In genomic region chr2:27506587-27506986, GRCh38 we compare ENCODE assay signal across 23 cellular contexts. TPM values are rescaled to one million over a fixed set of nuclear protein-coding genes. Genes with fewer than 3 reads are reported as not detected.
DNase-seq lines count a peak whose midpoint lies in the region; ATAC-seq, FAIRE-seq and TF ChIP-seq lines count a peak whose summit lies in the region.
"Had no signal": no experiment of that assay in that cellular context is flagged by ENCODE, and none has a peak within 500 bp of the region (broad histone marks: within the 10 kb centered on the region; RNA-seq: fewer than 3 reads in every experiment).

No MANE protein-coding gene starts in this region.

- H2BK5ac ChIP-seq in neuronal stem cell (ENCODE audit: low read length) = no peak overlapping the region

- H3K4me1 ChIP-seq in neuronal stem cell (ENCODE audit: control insufficient read depth in 2 of 2, insufficient read depth in 1 of 2, low read depth in 1 of 2, low read length in 2 of 2) = no peaks in the 10 kb centered on the region
- H3K4me1 ChIP-seq in BE2C = no peaks in the 10 kb centered on the region
- H3K4me1 ChIP-seq: BLaER1 had no signal

- FAIRE-seq in bronchial epithelial cell (lab: Jason Lieb, UNC) = peak; percentile 28
- FAIRE-seq: D721Med, GM12878, GM19239 had no signal

- TF ChIP-seq CTCF in bronchial epithelial cell (IDR thresholded peaks at IDR 0.05; ENCODE audit: insufficient read depth, low read length, severe bottlenecking) (no peak), BE2C (IDR thresholded peaks at IDR 0.05; ENCODE audit: low read depth, low read length) (no peak)

- WGBS in neuronal stem cell (ENCODE audit: extremely low coverage in 2 of 2, insufficient read length in 2 of 2, insufficient replicate concordance in 1 of 2), 2 donors = no CpG with 5 or more reads among the region's 6 CpGs

- H3K27me3 ChIP-seq in bronchial epithelial cell (ENCODE audit: control insufficient read depth, insufficient read depth, low read length) (no peaks in the 10 kb centered on the region), neuronal stem cell (ENCODE audit: control insufficient read depth in 3 of 3, insufficient read depth in 3 of 3, low read depth in 1 of 3, low read length in 3 of 3) (peaks cover 0 to 39% (median 0%) of the 10 kb centered on the region in 3 experiments), BE2C (peaks cover 7% of the 10 kb centered on the region; the same call in 1 of the 2 replicates)
- H3K27me3 ChIP-seq: BLaER1 had no signal

- H3K4ac ChIP-seq in neuronal stem cell (ENCODE audit: low read length) = no peak overlapping the region

- H4K8ac ChIP-seq in neuronal stem cell (ENCODE audit: low read depth, low read length) = no peak overlapping the region

- ATAC-seq in left lobe of liver (peak; percentile 48), Right ventricle myocardium superior (ENCODE audit: poor library complexity) (no peak), HG03354 (IDR thresholded peaks at IDR 0.05; ENCODE audit: poor library complexity, severe bottlenecking, unreplicated experiment) (no peak)
- ATAC-seq: CD8-positive, alpha-beta T cell; GM12878; GM23338; HCT116 had no signal

- H2BK15ac ChIP-seq in neuronal stem cell (ENCODE audit: low read length) = no peak overlapping the region

- H2BK120ac ChIP-seq in neuronal stem cell (ENCODE audit: low read depth, low read length) = no peak overlapping the region

- no peak overlapping the region for H3K9ac ChIP-seq in neuronal stem cell (ENCODE audit: low read depth, low read length, poor library complexity)
- H3K9ac ChIP-seq: BLaER1 had no signal

- H3K27ac ChIP-seq in neuronal stem cell (replicated peaks; ENCODE audit: low read length) = no peak overlapping the region
- H3K27ac ChIP-seq: BLaER1, C4-2B had no signal

- no peak overlapping the region for H2AFZ ChIP-seq in neuronal stem cell (ENCODE audit: low read length)
- H2AFZ ChIP-seq: GM23338 had no signal

- peak overlapping the region; percentile 32 for H3K14ac ChIP-seq in neuronal stem cell (ENCODE audit: low read length)

- H4K91ac ChIP-seq in neuronal stem cell (ENCODE audit: low read depth, low read length, poor library complexity) = no peak overlapping the region

- no peaks in the 10 kb centered on the region for H3K79me1 ChIP-seq in neuronal stem cell (ENCODE audit: low read depth, low read length)

- no peak overlapping the region for H2AK5ac ChIP-seq in neuronal stem cell (ENCODE audit: low read depth, low read length)

- intact Hi-C loops in Right ventricle myocardium superior (cut with DNase I) = no loop called here

- no peak overlapping the region for H2BK12ac ChIP-seq in neuronal stem cell (ENCODE audit: low read length)

- H3K4me3 ChIP-seq in bronchial epithelial cell (ENCODE audit: low read depth, low read length) (no peak overlapping the region), neuronal stem cell (ENCODE audit: low read length in 2 of 2) (no peak overlapping the region), BE2C (ENCODE audit: low read depth, low read length) (no peak overlapping the region)
- H3K4me3 ChIP-seq: BLaER1, GM12878, GM23338 had no signal

- DNase-seq in bronchial epithelial cell (ENCODE audit: low read depth) (no peak), left lobe of liver (ENCODE audit: low spot score) (peak; percentile 55), neuronal stem cell (ENCODE audit: low spot score) (no peak), BE2C (no peak), Right ventricle myocardium superior (no peak)
- DNase-seq: CD4-positive, CD25-positive, alpha-beta regulatory T cell; CD8-positive, alpha-beta T cell; DMS 273 treated with DMSO at 0.1 percent for 48 hours; DMS79; EL; GDM1; H9 had no signal

- no peak overlapping the region for H3K23ac ChIP-seq in neuronal stem cell (ENCODE audit: low read depth, low read length, poor library complexity)

- H3K9me3 ChIP-seq in neuronal stem cell (replicated peaks in 1 of 2; ENCODE audit: control insufficient read depth in 2 of 2, insufficient read depth in 1 of 2, low read depth in 1 of 2, low read length in 2 of 2) (peaks cover 0 to 2% of the 10 kb centered on the region in 2 donors), BE2C (no peaks in the 10 kb centered on the region)
- H3K9me3 ChIP-seq: BLaER1 had no signal

- H3K4me2 ChIP-seq in neuronal stem cell (ENCODE audit: insufficient read depth, low read length, poor library complexity, severe bottlenecking) = no peak overlapping the region
- H3K4me2 ChIP-seq: BLaER1, GM23338 had no signal

- no peaks in the 10 kb centered on the region for H3K36me3 ChIP-seq in bronchial epithelial cell (ENCODE audit: control insufficient read depth, insufficient read depth, low read length)
- no peaks in the 10 kb centered on the region for H3K36me3 ChIP-seq in neuronal stem cell (replicated peaks in 1 of 2; ENCODE audit: control insufficient read depth in 2 of 2, insufficient read depth in 2 of 2, low read length in 2 of 2)
- H3K36me3 ChIP-seq in BE2C = no peaks in the 10 kb centered on the region
- H3K36me3 ChIP-seq: BLaER1 had no signal

- no peak overlapping the region for H3K18ac ChIP-seq in neuronal stem cell (ENCODE audit: low read length)

RNA-seq across cellular contexts. Expression of gene GCKR, which starts 9.9 kb away (rescaled TPM):
- not detected in 2 replicates for total RNA-seq in bronchial epithelial cell
- 142 TPM for total RNA-seq in left lobe of liver
- polyA plus RNA-seq in neuronal stem cell (2013, experiment 1 of 2) = 0.36 TPM
- polyA plus RNA-seq in neuronal stem cell (2013, experiment 2 of 2) = 0.26 TPM
- polyA plus RNA-seq in BE2C (2012; ENCODE audit: insufficient read depth, insufficient read length, low read depth) = not detected
- not detected for total RNA-seq in Right ventricle myocardium superior
- total RNA-seq: A172; A673; CD4-positive, CD25-positive, alpha-beta regulatory T cell; CD8-positive, alpha-beta T cell; GM12878; GM23338; H4 had no signal
- polyA plus RNA-seq: CD4-positive, CD25-positive, alpha-beta regulatory T cell; GM12878; GM23338 had no signal

RNA-seq across cellular contexts. Expression of gene FNDC4, which starts 11.6 kb away (rescaled TPM):
- total RNA-seq in bronchial epithelial cell (7.6 and 8.1 TPM in 2 replicates), left lobe of liver (61.2 TPM), Right ventricle myocardium superior (2.0 TPM)
- 19.2 TPM for polyA plus RNA-seq in neuronal stem cell (2013, experiment 1 of 2)
- 17.6 TPM for polyA plus RNA-seq in neuronal stem cell (2013, experiment 2 of 2)
- polyA plus RNA-seq in BE2C (2012; ENCODE audit: insufficient read depth, insufficient read length, low read depth) = not detected
- polyA plus RNA-seq: CD4-positive, CD25-positive, alpha-beta regulatory T cell; GM12878 had no signal

RNA-seq across cellular contexts. Expression of gene IFT172, which starts 17.0 kb away (rescaled TPM):
- total RNA-seq in bronchial epithelial cell (5.0 and 5.5 TPM in 2 replicates), left lobe of liver (7.4 TPM), Right ventricle myocardium superior (20.3 TPM)
- 8.4 TPM for polyA plus RNA-seq in neuronal stem cell (2013, experiment 1 of 2)
- polyA plus RNA-seq in neuronal stem cell (2013, experiment 2 of 2) = 8.7 TPM
- polyA plus RNA-seq in BE2C (2012; ENCODE audit: insufficient read depth, insufficient read length, low read depth) = 34.7 TPM

Comparison
In these comparisons a context has a peak if more than half of its experiments do, and no peak if none do; other contexts are left out.
1. RNA of gene GCKR, which starts 9.9 kb away (total RNA-seq): 142 TPM in left lobe of liver (single experiment); not detected in bronchial epithelial cell and not detected in Right ventricle myocardium superior (single experiment); every median in the first group is over 100 times any median in the second.